Comparison of ENCODE assay signal across 1 cellular context in genomic region chr18:33579147-33579867, GRCh38.
TF ChIP-seq lines count a peak whose summit lies in the region.

No MANE protein-coding gene starts in this region.

TF ChIP-seq in GM12878, 131 proteins besides CTCF, POLR2A, EP300 and RAD21 (continued from another document):
- TF ChIP-seq PAX5 (IDR thresholded peaks at IDR 0.05; ENCODE audit: borderline replicate concordance, low read depth, low read length) (no peak), USF2 (IDR thresholded peaks at IDR 0.05; ENCODE audit: borderline replicate concordance, low read depth, low read length) (no peak), PBX3 (IDR thresholded peaks at IDR 0.05; ENCODE audit: insufficient replicate concordance, low read depth, low read length) (no peak), NFXL1 (IDR thresholded peaks at IDR 0.05; ENCODE audit: borderline replicate concordance) (no peak), RAD51 (IDR thresholded peaks at IDR 0.05) (no peak), SMARCA5 (IDR thresholded peaks at IDR 0.05) (no peak), MTA2 (IDR thresholded peaks at IDR 0.05; ENCODE audit: low read depth) (no peak)
